ENCODE assay signal across 8 cellular contexts in the genomic region with DNA sequence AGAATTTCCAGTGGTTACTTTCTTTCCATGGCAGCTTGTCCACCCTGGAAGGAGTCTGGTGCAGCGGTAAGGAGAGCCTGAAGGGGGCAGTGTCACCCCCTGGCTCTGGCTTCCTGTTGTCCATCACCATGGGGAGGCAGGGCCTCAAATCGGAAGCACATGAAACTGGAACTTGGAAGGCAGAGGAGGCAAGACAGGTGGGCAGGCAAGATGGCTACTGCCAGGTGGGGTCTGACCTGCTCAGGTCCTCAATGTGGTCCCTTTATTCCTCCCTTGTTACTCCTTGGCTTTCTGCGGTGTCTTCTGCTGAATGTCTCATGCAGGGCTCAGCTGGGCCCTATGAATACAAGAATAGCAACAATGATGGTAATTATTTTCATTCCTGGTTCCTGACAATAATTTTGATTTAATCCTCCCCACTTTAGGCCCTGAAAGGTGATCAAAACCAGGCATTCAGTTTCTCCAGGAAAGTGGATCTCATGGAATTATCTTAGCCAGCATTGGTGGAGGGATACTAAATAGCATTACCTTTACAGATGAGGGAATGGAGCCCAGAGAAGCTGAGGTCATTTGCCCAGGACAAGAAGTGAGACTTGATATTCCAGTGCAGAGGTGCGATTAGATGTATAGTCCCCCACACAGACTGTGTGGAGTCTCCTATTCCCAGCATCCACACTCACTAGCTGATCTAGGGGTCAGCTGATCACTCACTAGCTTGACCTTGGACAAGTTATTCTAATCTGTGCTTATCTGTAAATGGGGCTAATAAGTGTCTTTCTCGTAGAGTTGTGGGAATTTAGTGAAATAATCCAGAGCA. TPM values are rescaled to one million over a fixed set of nuclear protein-coding genes. Genes with fewer than 3 reads are reported as not detected.
DNase-seq lines count a peak whose midpoint lies in the region; ATAC-seq and TF ChIP-seq lines count a peak whose summit lies in the region.

No MANE protein-coding gene starts in this region.

- H3K27me3 ChIP-seq in HCT116 (ENCODE audit: insufficient read depth, low read length) (no peaks in the 10 kb centered on the region), SJSA1 (replicated peaks) (no peaks in the 10 kb centered on the region), hepatocyte (no peaks in the 10 kb centered on the region)

- H3K27ac ChIP-seq in HCT116 (ENCODE audit: low read depth, low read length) (no peak overlapping the region), SJSA1 (no peak overlapping the region), hepatocyte (peak overlapping the region; percentile 1)

- H3K79me2 ChIP-seq in HCT116 (ENCODE audit: insufficient read depth, low read length) (no peaks in the 10 kb centered on the region), hepatocyte (no peaks in the 10 kb centered on the region)

- CTCF ChIA-PET in HCT116 (lab: Charles Lee) = interaction anchor here (0.6 to 3.0 kb wide), 11 partner anchors 9 to 286 kb away, joined by 3 to 19 read pairs (median 4); a partner anchor contains a TSS

- peak; percentile 43 for TF ChIP-seq RAD21 in HCT116 (IDR thresholded peaks at IDR 0.05; ENCODE audit: low read depth)

- no peak for TF ChIP-seq POLR2A in HCT116 (IDR thresholded peaks at IDR 0.05; ENCODE audit: borderline replicate concordance, extremely low read depth, insufficient read depth, insufficient read length)

- H3K9me2 ChIP-seq in HCT116 (ENCODE audit: insufficient read depth) = no peaks in the 10 kb centered on the region
- H3K9me2 ChIP-seq in hepatocyte (replicated peaks; ENCODE audit: insufficient read depth) = no peaks in the 10 kb centered on the region

- TF ChIP-seq CTCF in HCT116 (IDR thresholded peaks at IDR 0.05 in 2 of 3, conservative IDR thresholded peaks at IDR 0.05 in 1 of 3; ENCODE audit: borderline replicate concordance in 1 of 3, insufficient read depth in 1 of 3, low read depth in 2 of 3, low read length in 2 of 3) (peak; percentile 59 to 99 (median 95); a peak in 5 of 6 replicates), hepatocyte (IDR thresholded peaks at IDR 0.05; ENCODE audit: poor library complexity) (peak; percentile 40)

- no TSS peak for BruUV-seq in HCT116 (replicated peaks; lab: Mats Ljungman, UMichigan)

- H3K9me3 ChIP-seq in HCT116 (ENCODE audit: control insufficient read depth in 1 of 2, insufficient read depth in 1 of 2, low read depth in 1 of 2, low read length in 2 of 2) (no peaks in the 10 kb centered on the region), SJSA1 (replicated peaks) (no peaks in the 10 kb centered on the region), hepatocyte (ENCODE audit: low read depth) (no peaks in the 10 kb centered on the region)

- DNase-seq in NCI-H1105 (lab: John Stamatoyannopoulos, UW) (peak; percentile 7), NCI-H1105 treated with DMSO at 0.1 percent for 48 hours (lab: John Stamatoyannopoulos, UW) (no peak), HCT116 (ENCODE audit: low read depth, low spot score) (peak; percentile 54), SJSA1 (ENCODE audit: low read depth in 1 of 2, low spot score in 2 of 2) (peak; percentile 46 to 62), hepatocyte (ENCODE audit: low spot score) (peak; percentile 59), hepatic stellate cell (ENCODE audit: low spot score) (no peak)

- H4K20me1 ChIP-seq in HCT116 (ENCODE audit: insufficient read depth) (no peaks in the 10 kb centered on the region), hepatocyte (ENCODE audit: insufficient read depth, poor library complexity, severe bottlenecking) (no peaks in the 10 kb centered on the region)

- H3K36me3 ChIP-seq in HCT116 (ENCODE audit: control insufficient read depth in 1 of 2, insufficient read depth in 2 of 2, low read length in 2 of 2) (no peaks in the 10 kb centered on the region), SJSA1 (peaks cover 16% of the 10 kb centered on the region), hepatocyte (replicated peaks; ENCODE audit: insufficient read depth, low read depth) (no peaks in the 10 kb centered on the region)

- WGBS in hepatocyte (ENCODE audit: low lambda C conversion rate, missing lambda C conversion rate) = 46% methylated on average over 5 of the region's 5 CpGs

- H3K4me1 ChIP-seq in HCT116 (ENCODE audit: control insufficient read depth in 1 of 2, insufficient read depth in 2 of 2, low read length in 2 of 2) (peaks cover 6 to 41% of the 10 kb centered on the region in 2 experiments; a peak in 3 of 4 replicates), SJSA1 (replicated peaks) (peaks cover 17% of the 10 kb centered on the region), hepatocyte (ENCODE audit: insufficient read depth) (peaks cover 10% of the 10 kb centered on the region)

- RAD21 ChIA-PET in HCT116 (lab: Charles Lee; ENCODE audit: low non-redundant PET in 1 of 2, low total read pairs in 2 of 2, uncharacterized antibody in 2 of 2, unreplicated experiment in 2 of 2) = interaction anchor here in 1 of 2 experiments (0.8 to 1.0 kb wide), 2 partner anchors 105 to 221 kb away, joined by 3 read pairs; no protein-coding TSS in a partner anchor

- ATAC-seq in HCT116 = peak; percentile 97
- no peak for ATAC-seq in GM21390 (IDR thresholded peaks at IDR 0.05; ENCODE audit: unreplicated experiment)
- no peak for ATAC-seq in HG03457 (IDR thresholded peaks at IDR 0.05; ENCODE audit: unreplicated experiment)

- H2AFZ ChIP-seq in HCT116 (ENCODE audit: low read depth, low read length, poor library complexity, severe bottlenecking) (no peak overlapping the region), hepatocyte (no peak overlapping the region)

- peak overlapping the region; percentile 21 for H3K4me2 ChIP-seq in HCT116 (ENCODE audit: low read length)
- no peak overlapping the region for H3K4me2 ChIP-seq in hepatocyte

- POLR2A ChIA-PET in HCT116 (lab: Charles Lee) = no interaction called here

- 0 out of 2 replicates have a peak overlapping the region, but pooled peaks have one; percentile 16 for H3K9ac ChIP-seq in HCT116 (ENCODE audit: low read length)

- H3K4me3 ChIP-seq in HCT116 (replicated peaks in 1 of 2; ENCODE audit: low read depth in 1 of 2, low read length in 2 of 2) = no peak overlapping the region
- H3K4me3 ChIP-seq in SJSA1 = no peak overlapping the region
- no peak overlapping the region for H3K4me3 ChIP-seq in hepatocyte

- intact Hi-C loops in HCT116 (cut with micrococcal nuclease) = no loop called here

TF ChIP-seq in HCT116, 20 proteins besides CTCF, POLR2A, EP300 and RAD21:
- TF ChIP-seq YY1 (IDR thresholded peaks at IDR 0.05; ENCODE audit: extremely low read depth, insufficient replicate concordance, low read depth, low read length) (peak; percentile 11), POLR2AphosphoS5 (IDR thresholded peaks at IDR 0.05; ENCODE audit: low read depth, low read length) (0 out of 2 replicates have a peak, but pooled peaks have one; percentile 16), JUND (IDR thresholded peaks at IDR 0.05) (no peak), ELF1 (IDR thresholded peaks at IDR 0.05; ENCODE audit: borderline replicate concordance, low read depth) (no peak; the same call in 1 of the 2 replicates), SIN3A (IDR thresholded peaks at IDR 0.05; ENCODE audit: low read depth) (no peak)
- TF ChIP-seq, protein P1, sequence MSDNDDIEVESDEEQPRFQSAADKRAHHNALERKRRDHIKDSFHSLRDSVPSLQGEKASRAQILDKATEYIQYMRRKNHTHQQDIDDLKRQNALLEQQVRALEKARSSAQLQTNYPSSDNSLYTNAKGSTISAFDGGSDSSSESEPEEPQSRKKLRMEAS (IDR thresholded peaks at IDR 0.05) = peak; percentile 50; the same call in 1 of the 2 replicates

RNA-seq across cellular contexts. Expression of a gene that starts 17.6 kb away (rescaled TPM):
- 13.4 TPM for total RNA-seq in HCT116 (2021; ENCODE audit: unreplicated experiment)
- polyA plus RNA-seq in HCT116 (2012) = 14.6 and 18.0 TPM in 2 replicates
- total RNA-seq in SJSA1 (2014; rRNA removed; shearing (Covaris generic)) = 11.4 and 24.2 TPM in 2 replicates
- 2.9 and 3.0 TPM in 2 replicates for total RNA-seq in hepatocyte
- polyA plus RNA-seq in hepatocyte = 8.4 and 9.8 TPM in 2 replicates

RNA-seq across cellular contexts. Expression of a gene that starts 29.0 kb away (rescaled TPM):
- total RNA-seq in HCT116 (2021; ENCODE audit: unreplicated experiment) = 66.8 TPM
- polyA plus RNA-seq in HCT116 (2012) = 86.8 and 113 TPM in 2 replicates
- 168 and 175 TPM in 2 replicates for total RNA-seq in SJSA1 (2014; rRNA removed; shearing (Covaris generic))
- 67.1 and 93.7 TPM in 2 replicates for total RNA-seq in hepatocyte
- 64.8 and 65.8 TPM in 2 replicates for polyA plus RNA-seq in hepatocyte

RNA-seq across cellular contexts. Expression of a gene that starts 49.8 kb away (rescaled TPM):
- total RNA-seq in HCT116 (2021; ENCODE audit: unreplicated experiment) (6.6 TPM), hepatocyte (4.9 and 5.9 TPM in 2 replicates)
- polyA plus RNA-seq in HCT116 (2012) = 5.6 and 7.1 TPM in 2 replicates
- 2.5 and 3.5 TPM in 2 replicates for total RNA-seq in SJSA1 (2014; rRNA removed; shearing (Covaris generic))
- 9.6 and 10.1 TPM in 2 replicates for polyA plus RNA-seq in hepatocyte

Comparison
In these comparisons a context has a peak if more than half of its experiments do, and no peak if none do; other contexts are left out.
1. DNase-seq: peak in NCI-H1105 (single experiment), HCT116 (single experiment), SJSA1 (2 of 2) and hepatocyte (single experiment); none in NCI-H1105 treated with DMSO at 0.1 percent for 48 hours (single experiment) and hepatic stellate cell (single experiment).